In the genomic region with DNA sequence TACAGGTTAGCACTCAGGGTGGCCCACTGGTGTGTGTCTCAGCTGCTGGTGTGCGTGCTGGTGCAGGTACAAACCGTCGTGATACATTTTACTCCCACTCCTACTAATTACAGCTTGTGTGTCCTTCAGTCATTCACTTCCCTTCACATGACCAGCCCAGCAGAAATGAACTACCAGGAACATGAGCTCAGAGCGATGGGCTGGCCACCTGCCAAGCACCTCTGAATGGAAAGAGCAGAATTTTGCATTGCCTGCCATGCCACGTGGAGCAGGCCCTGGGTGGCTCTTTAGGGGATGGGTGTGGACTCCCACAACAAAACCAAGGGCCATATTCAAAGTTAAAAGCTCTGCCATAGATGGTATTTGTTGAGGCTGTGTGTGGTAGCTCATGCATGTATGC, we compare ENCODE assay signal across 9 cellular contexts. TPM values are rescaled to one million over a fixed set of nuclear protein-coding genes. Genes with fewer than 3 reads are reported as not detected.
DNase-seq lines count a peak whose midpoint lies in the region; ATAC-seq and TF ChIP-seq lines count a peak whose summit lies in the region.
"Had no signal": no experiment of that assay in that cellular context is flagged by ENCODE, and none has a peak within 500 bp of the region (broad histone marks: within the 10 kb centered on the region; RNA-seq: fewer than 3 reads in every experiment).

No MANE protein-coding gene starts in this region.

- H3K27me3 ChIP-seq in sigmoid colon, result no peaks in the 10 kb centered on the region

- H3K4me1 Mint-ChIP-seq in T-cell, result peaks cover 0 to 18% (median 5%) of the 10 kb centered on the region in 3 donors

- CTCF ChIA-PET in T-cell (lab: Charles Lee), result no interaction called here

- H3K27me3 Mint-ChIP-seq in T-cell, result no peaks in the 10 kb centered on the region
- H3K27me3 Mint-ChIP-seq: memory B cell had no signal

- H3K9me3 Mint-ChIP-seq in T-cell, result no peaks in the 10 kb centered on the region
- H3K9me3 Mint-ChIP-seq: memory B cell had no signal

- TF ChIP-seq CTCF in sigmoid colon (IDR thresholded peaks at IDR 0.05), result no peak

- no peak for TF ChIP-seq EP300 in sigmoid colon (IDR thresholded peaks at IDR 0.05)

- no peaks in the 10 kb centered on the region for H3K4me1 ChIP-seq in sigmoid colon

- DNase-seq in HT1080 (ENCODE audit: low read depth) (peak; percentile 68), NCI-H69 (lab: John Stamatoyannopoulos, UW) (peak; percentile 91), fibroblast of peridontal ligament (ENCODE audit: extremely low read depth) (peak; percentile 12), sigmoid colon (peak; percentile 73), T-cell (no peak)

- ATAC-seq in T-cell (replicated peaks in 1 of 4) (no peak), GM18861 (IDR thresholded peaks at IDR 0.05; ENCODE audit: unreplicated experiment) (no peak), HG02840 (IDR thresholded peaks at IDR 0.05; ENCODE audit: low FRiP score, unreplicated experiment) (no peak), HG03175 (IDR thresholded peaks at IDR 0.05; ENCODE audit: unreplicated experiment) (no peak)

- intact Hi-C loops in sigmoid colon (cut with DNase I), result no loop called here

- no peaks in the 10 kb centered on the region for H3K36me3 ChIP-seq in sigmoid colon

- H3K36me3 Mint-ChIP-seq in T-cell, result no peaks in the 10 kb centered on the region
- H3K36me3 Mint-ChIP-seq: memory B cell had no signal

- H3K4me3 Mint-ChIP-seq in T-cell, result no peak overlapping the region
- H3K4me3 Mint-ChIP-seq: memory B cell had no signal

- no peak overlapping the region for H3K27ac Mint-ChIP-seq in T-cell
- H3K27ac Mint-ChIP-seq: memory B cell had no signal

- H3K27ac ChIP-seq in sigmoid colon, result no peak overlapping the region

- 25 to 49% methylated on average over 5 of the region's 5 CpGs for WGBS in sigmoid colon, 2 donors

- POLR2A ChIA-PET in T-cell (lab: Charles Lee), result no interaction called here

- no peak overlapping the region for H3K4me3 ChIP-seq in sigmoid colon

- no peaks in the 10 kb centered on the region for H3K9me3 ChIP-seq in sigmoid colon

- TF ChIP-seq POLR2A in sigmoid colon (IDR thresholded peaks at IDR 0.05), result no peak

RNA-seq across cellular contexts. Expression of gene PGM2, which starts 58.9 kb away (rescaled TPM):
- 104 and 112 TPM in 2 replicates for total RNA-seq in HT1080 (2014; rRNA removed; shearing (Covaris generic))
- polyA plus RNA-seq in HT1080 (2015; cell fraction: cytosol; rRNA removed), result 77.0 and 92.7 TPM in 2 replicates
- polyA plus RNA-seq in HT1080 (2015; cell fraction: nucleus; rRNA removed), result 148 and 163 TPM in 2 replicates
- total RNA-seq in sigmoid colon (10 to 100 TPM; 30.0 to 42.3 (median 33.8) TPM), T-cell (10 to 100 TPM; 13.8 to 18.2 (median 16.6) TPM)
- 10 to 100 TPM in 2 of 3 donors, 1 to 10 TPM in 1; 7.2 to 15.6 (median 13.9) TPM for polyA plus RNA-seq in sigmoid colon

Comparison
In these comparisons a context has a peak if more than half of its experiments do, and no peak if none do; other contexts are left out.
1. DNase-seq: peak in HT1080 (single experiment), NCI-H69 (single experiment), fibroblast of peridontal ligament (single experiment) and sigmoid colon (single experiment); none in T-cell (0 of 34).